Comparison of ENCODE assay signal across 8 cellular contexts in the genomic region with DNA sequence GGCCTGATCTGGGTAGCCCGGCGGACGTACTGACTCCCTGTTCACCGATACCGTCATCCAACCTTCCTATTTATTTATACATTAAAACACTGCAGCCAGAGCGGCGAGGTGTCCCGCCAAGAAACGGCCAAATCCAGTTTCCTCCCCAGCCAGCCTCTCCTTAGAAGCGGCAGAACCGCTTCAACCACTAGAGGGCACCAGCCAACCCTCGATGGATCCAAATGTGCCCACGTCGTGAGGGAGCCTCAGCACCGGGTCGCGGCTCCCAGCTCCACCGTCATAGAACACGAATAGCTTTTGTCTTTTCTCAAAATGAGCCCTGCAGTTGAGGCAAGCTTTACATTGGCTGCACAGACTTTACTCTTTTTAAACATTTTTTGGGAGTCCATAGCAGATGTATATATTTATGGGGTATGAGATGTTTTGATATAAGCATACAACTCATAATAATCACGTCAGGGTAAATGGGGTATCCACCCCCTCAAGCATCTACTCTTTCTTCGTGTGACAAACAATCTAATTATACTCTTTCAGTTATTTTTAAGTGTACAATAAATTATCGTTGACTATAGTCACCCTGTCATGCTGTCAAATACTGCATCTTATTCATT. TPM values are rescaled to one million over a fixed set of nuclear protein-coding genes. Genes with fewer than 3 reads are reported as not detected.
DNase-seq lines count a peak whose midpoint lies in the region; ATAC-seq and TF ChIP-seq lines count a peak whose summit lies in the region.

No MANE protein-coding gene starts in this region.

- CTCF ChIA-PET in activated CD4-positive, alpha-beta memory T cell treated with anti-CD3 and anti-CD28 coated beads for 36 hours (lab: Charles Lee), result interaction anchor here (0.5 to 2.4 kb wide), 20 partner anchors 9 to 1658 kb away, joined by 3 to 18 read pairs (median 4); partner anchors contain the start of genes HELT and SLC25A4

- peaks cover 7% of the 10 kb centered on the region for H3K4me1 Mint-ChIP-seq in activated CD4-positive, alpha-beta memory T cell treated with anti-CD3 and anti-CD28 coated beads for 36 hours (ENCODE audit: low read depth)

- H3K9me3 Mint-ChIP-seq in activated CD4-positive, alpha-beta memory T cell treated with anti-CD3 and anti-CD28 coated beads for 36 hours, result no peaks in the 10 kb centered on the region

- ATAC-seq in GM19372 (IDR thresholded peaks at IDR 0.05; ENCODE audit: low read depth, unreplicated experiment) (peak; percentile 91), HG03520 (IDR thresholded peaks at IDR 0.05; ENCODE audit: unreplicated experiment) (peak; percentile 88)

- H3K36me3 Mint-ChIP-seq in activated CD4-positive, alpha-beta memory T cell treated with anti-CD3 and anti-CD28 coated beads for 36 hours, result no peaks in the 10 kb centered on the region

- H3K27ac ChIP-seq in C4-2B, result peak overlapping the region; percentile 38

- H3K4me3 Mint-ChIP-seq in activated CD4-positive, alpha-beta memory T cell treated with anti-CD3 and anti-CD28 coated beads for 36 hours, result no peak overlapping the region

- H3K27me3 Mint-ChIP-seq in activated CD4-positive, alpha-beta memory T cell treated with anti-CD3 and anti-CD28 coated beads for 36 hours, result peaks cover 30% of the 10 kb centered on the region

- H3K27ac Mint-ChIP-seq in activated CD4-positive, alpha-beta memory T cell treated with anti-CD3 and anti-CD28 coated beads for 36 hours, result no peak overlapping the region

- intact Hi-C loops in activated CD4-positive, alpha-beta memory T cell treated with anti-CD3 and anti-CD28 coated beads for 36 hours (cut with micrococcal nuclease), result loop anchor here (1.0 to 5.0 kb wide), 3 partner anchors 91 to 258 kb away; no protein-coding TSS in a partner anchor

- peak; percentile 93 for TF ChIP-seq CTCF in C4-2B (conservative IDR thresholded peaks at IDR 0.05)

- DNase-seq in NCI-H82 (lab: John Stamatoyannopoulos, UW) (peak; percentile 86), medulla oblongata (ENCODE audit: extremely low spot score) (peak; percentile 89)
- peak; percentile 87 for DNase-seq in activated CD4-positive, alpha-beta memory T cell treated with anti-CD3 and anti-CD28 coated beads for 36 hours
- peak; percentile 56 for DNase-seq in effector CD8-positive, alpha-beta T cell (lab: John Stamatoyannopoulos, UW)
- peak; percentile 49 for DNase-seq in stimulated activated CD8-positive, alpha-beta memory T cell treated with anti-CD3 and anti-CD28 coated beads, Interleukin-12 subunit alpha, Interleukin-12 subunit beta, amount 100 ng/mL, for 24 hours (ENCODE audit: extremely low read depth)

- POLR2A ChIA-PET in activated CD4-positive, alpha-beta memory T cell treated with anti-CD3 and anti-CD28 coated beads for 36 hours (lab: Charles Lee), result no interaction called here

RNA-seq across cellular contexts. Expression of gene HELT, which starts 13.0 kb away (rescaled TPM):
- total RNA-seq in activated CD4-positive, alpha-beta memory T cell treated with anti-CD3 and anti-CD28 coated beads for 36 hours, result not detected

Comparison
In these comparisons a context has a peak if more than half of its experiments do, and no peak if none do; other contexts are left out.
1. Peak in every context shown above with its lines: DNase-seq, ATAC-seq and H3K27ac ChIP-seq.